Comparison of ENCODE assay signal across 20 cellular contexts in genomic region chr14:31982642-31983041, GRCh38.
A peak's percentile ranks its signal among the peaks of the same experiment; 100 is the strongest.
DNase-seq lines count a peak whose midpoint lies in the region; ATAC-seq, FAIRE-seq and TF ChIP-seq lines count a peak whose summit lies in the region.
"Had no signal": no experiment of that assay in that cellular context is flagged by ENCODE, and none has a peak within 500 bp of the region (broad histone marks: within the 10 kb centered on the region; RNA-seq: fewer than 3 reads in every experiment).

No MANE protein-coding gene starts in this region.

- H3K27ac ChIP-seq in HepG2 (ENCODE audit: extremely low read length, insufficient read depth, low read length) (no peak overlapping the region), right lobe of liver (no peak overlapping the region), HEK293 (ENCODE audit: extremely low read depth, low read depth, low read length) (no peak overlapping the region)
- H3K27ac ChIP-seq: BLaER1 treated with 17β-estradiol and CSF1 and Interleukin-3, amounts not matched to agents 10 nM and 100 nM had no signal

- H3K9ac ChIP-seq in HepG2 (ENCODE audit: insufficient read depth, low read depth, low read length), result no peak overlapping the region
- H3K9ac ChIP-seq: BLaER1 treated with 17β-estradiol and CSF1 and Interleukin-3, amounts not matched to agents 10 nM and 100 nM had no signal

- no peaks in the 10 kb centered on the region for H3K79me2 ChIP-seq in HepG2 (ENCODE audit: insufficient read depth, low read length)

- POLR2A ChIA-PET in HepG2 (lab: Yijun Ruan, JAX) (no interaction called here), HEK293 (lab: Yijun Ruan, JAX) (no interaction called here)

- H3K4me2 ChIP-seq in HepG2 (ENCODE audit: low read depth, low read length), result no peak overlapping the region
- H3K4me2 ChIP-seq: BLaER1 treated with 17β-estradiol and CSF1 and Interleukin-3, amounts not matched to agents 10 nM and 100 nM; GM23338 had no signal

- in situ Hi-C loops in HepG2 (cut with HindIII; ENCODE audit: extremely low pct_ligation_motif_present, low pct_unique_long_range_greater_than_20kb), result no loop called here

- CTCF ChIA-PET in HepG2 (lab: Yijun Ruan, JAX; ENCODE audit: low intra/inter-chr PET ratio, low total read pairs), result no interaction called here
- CTCF ChIA-PET in HEK293 (lab: Yijun Ruan, JAX), result no interaction called here

- no peaks in the 10 kb centered on the region for H4K20me1 ChIP-seq in HepG2 (ENCODE audit: insufficient read depth, low read length)
- H4K20me1 ChIP-seq: BLaER1 treated with 17β-estradiol and CSF1 and Interleukin-3, amounts not matched to agents 10 nM and 100 nM had no signal

- no peak for TF ChIP-seq RAD21 in HepG2 (CRISPR knock-in tag; IDR thresholded peaks at IDR 0.05)

- TF ChIP-seq CTCF in HepG2 (CRISPR knock-in tag; IDR thresholded peaks at IDR 0.05), result no peak
- TF ChIP-seq CTCF in right lobe of liver (IDR thresholded peaks at IDR 0.05), result no peak
- TF ChIP-seq CTCF in HEK293 (tag by site-specific recombination; IDR thresholded peaks at IDR 0.05), result no peak

- H3K4me1 ChIP-seq in HepG2 (ENCODE audit: insufficient read depth, low read length), result no peaks in the 10 kb centered on the region
- no peaks in the 10 kb centered on the region for H3K4me1 ChIP-seq in right lobe of liver
- no peaks in the 10 kb centered on the region for H3K4me1 ChIP-seq in HEK293 (ENCODE audit: control insufficient read depth, insufficient read depth, low read length)
- H3K4me1 ChIP-seq: BE2C had no signal

- TF ChIP-seq EP300 in HepG2 (IDR thresholded peaks at IDR 0.05; ENCODE audit: low read depth in 2 of 2, low read length in 2 of 2) (no peak), HepG2 (CRISPR knock-in tag; IDR thresholded peaks at IDR 0.05; ENCODE audit: borderline replicate concordance) (no peak)

- 0% methylated on average over 1 of the region's 1 CpG for WGBS in HepG2 (ENCODE audit: low lambda C conversion rate)
- 36% methylated on average over 1 of the region's 1 CpG for WGBS in right lobe of liver (ENCODE audit: insufficient coverage, low coverage, low lambda C conversion rate, missing lambda C conversion rate)

- H3K4me3 ChIP-seq in HepG2 (replicated peaks in 1 of 3; ENCODE audit: insufficient read depth in 1 of 3, low read depth in 2 of 3, low read length in 3 of 3) (no peak overlapping the region), right lobe of liver (no peak overlapping the region), HEK293 (ENCODE audit: low read depth, low read length) (no peak overlapping the region)
- H3K4me3 ChIP-seq: BLaER1 treated with 17β-estradiol and CSF1 and Interleukin-3, amounts not matched to agents 10 nM and 100 nM; GM12878; GM23338 had no signal

- TF ChIP-seq POLR2A in HepG2 (IDR thresholded peaks at IDR 0.05; ENCODE audit: insufficient read depth in 1 of 2, low read depth in 2 of 2, low read length in 2 of 2) (no peak), right lobe of liver (IDR thresholded peaks at IDR 0.05) (no peak)

- intact Hi-C loops in HepG2 (cut with micrococcal nuclease; ENCODE audit: unreplicated experiment), result no loop called here
- intact Hi-C loops in right lobe of liver (cut with DNase I), result no loop called here

- H2AFZ ChIP-seq in HepG2 (ENCODE audit: low read length), result no peak overlapping the region
- H2AFZ ChIP-seq: GM23338 had no signal

- ATAC-seq in HepG2 (no peak), right lobe of liver (no peak)
- ATAC-seq: GM12878, GM23338 had no signal

- H3K27me3 ChIP-seq in HepG2 (ENCODE audit: control insufficient read depth in 1 of 2, insufficient read depth in 2 of 2, low read length in 2 of 2), result no peaks in the 10 kb centered on the region
- H3K27me3 ChIP-seq in right lobe of liver, result no peaks in the 10 kb centered on the region
- H3K27me3 ChIP-seq: BE2C; BLaER1 treated with 17β-estradiol and CSF1 and Interleukin-3, amounts not matched to agents 10 nM and 100 nM had no signal

- FAIRE-seq in HepG2 (lab: Jason Lieb, UNC), result peak; percentile 30
- FAIRE-seq: D721Med, GM12878, GM19239 had no signal

- H3K36me3 ChIP-seq in HepG2 (replicated peaks in 1 of 2; ENCODE audit: control insufficient read depth in 1 of 2, insufficient read depth in 2 of 2, low read length in 2 of 2) (no peaks in the 10 kb centered on the region), right lobe of liver (no peaks in the 10 kb centered on the region), HEK293 (ENCODE audit: control insufficient read depth in 2 of 2, insufficient read depth in 1 of 2, low read length in 2 of 2) (no peaks in the 10 kb centered on the region)
- H3K36me3 ChIP-seq: BE2C had no signal

- H3K9me3 ChIP-seq in HepG2 (ENCODE audit: low read length) (peaks cover 13% of the 10 kb centered on the region), right lobe of liver (peaks cover 0 to 3% (median 0%) of the 10 kb centered on the region in 4 donors), HEK293 (ENCODE audit: control insufficient read depth, insufficient read depth, low read depth, low read length) (no peaks in the 10 kb centered on the region; the same call in 1 of the 2 replicates)
- H3K9me3 ChIP-seq: BE2C had no signal

- DNase-seq in HepG2 (ENCODE audit: low spot score), result no peak
- no peak for DNase-seq in right lobe of liver
- peak; percentile 16 for DNase-seq in iris pigment epithelial cell (ENCODE audit: low read depth)
- no peak for DNase-seq in HK-2 (ENCODE audit: unreplicated experiment)
- no peak for DNase-seq in AG08396 (ENCODE audit: low spot score)
- DNase-seq: AML-193; BE2C; CD4-positive, alpha-beta T cell; CD8-positive, alpha-beta memory T cell; DMS 273 treated with DMSO at 0.1 percent for 48 hours; DMS79; EL; GDM1; H9 had no signal

- no TSS peak for BruUV-seq in HepG2 (replicated peaks; lab: Mats Ljungman, UMichigan)

TF ChIP-seq in HepG2, 621 proteins besides CTCF, POLR2A, EP300 and RAD21:
- TF ChIP-seq ZNF510 (CRISPR knock-in tag; IDR thresholded peaks at IDR 0.05; ENCODE audit: low read depth) (no peak), ZNF337 (CRISPR knock-in tag; IDR thresholded peaks at IDR 0.05; ENCODE audit: borderline replicate concordance, low read depth) (peak; percentile 97; the same call in 1 of the 2 replicates), MIXL1 (CRISPR knock-in tag; IDR thresholded peaks at IDR 0.05) (no peak), ZNF232 (CRISPR knock-in tag; IDR thresholded peaks at IDR 0.05; ENCODE audit: borderline replicate concordance) (no peak)

TF ChIP-seq in HEK293, 187 proteins besides CTCF, POLR2A, EP300 and RAD21:
- TF ChIP-seq ZNF16 (tag by site-specific recombination; IDR thresholded peaks at IDR 0.05; ENCODE audit: low read depth), result no peak
- no peak for TF ChIP-seq KLF7 (tag by site-specific recombination; IDR thresholded peaks at IDR 0.05; ENCODE audit: borderline replicate concordance)
- peak; percentile 97 for TF ChIP-seq SETDB1 (IDR thresholded peaks at IDR 0.05; ENCODE audit: insufficient read length, low read length)
- TF ChIP-seq ZNF518A (tag by site-specific recombination; conservative IDR thresholded peaks at IDR 0.05; ENCODE audit: low read depth), result 0 out of 2 replicates have a peak, but pooled peaks have one; percentile 26
- TF ChIP-seq TRIM28 (IDR thresholded peaks at IDR 0.05; ENCODE audit: borderline replicate concordance, low read length), result 0 out of 2 replicates have a peak, but pooled peaks have one; percentile 43
TF ChIP-seq in HEK293: peak in this region for 3.

Comparison
In these comparisons a context has a peak if more than half of its experiments do, and no peak if none do; other contexts are left out.
1. Of the 63 proteins assayed by ChIP-seq in both HepG2 and HEK293: peak only in HepG2: none; only in HEK293: SETDB1; in both: none; in neither: 62.